15 cellular contexts compared by ENCODE assay signal in genomic region chr1:113662097-113662496, GRCh38.
"Had no signal": no experiment of that assay in that cellular context is flagged by ENCODE, and none has a peak within 500 bp of the region (broad histone marks: within the 10 kb centered on the region; RNA-seq: fewer than 3 reads in every experiment).

No MANE protein-coding gene starts in this region.

- ATAC-seq: gastrocnemius medialis, heart right ventricle, left lobe of liver, mucosa of descending colon, natural killer cell had no signal

- DNase-seq: cortex of kidney; dorsolateral prefrontal cortex; effector CD8-positive, alpha-beta T cell; gastrocnemius medialis; heart right ventricle; hypothalamus; islet precursor cell; mucosa of descending colon; natural killer cell; small intestine; stimulated activated CD4-positive, alpha-beta T cell treated with anti-CD3 and anti-CD28 coated beads, Interleukin-12 subunit alpha, Interleukin-12 subunit beta, amount 100 ng/mL, for 4 hours; stimulated activated CD4-positive, alpha-beta T cell treated with anti-CD3 and anti-CD28 coated beads, Interleukin-2, amount 100 ng/mL, for 48 hours; stimulated activated naive CD4-positive, alpha-beta T cell treated with Interleukin-2 at 50 U/mL for 16 hours; trophoblast cell had no signal
